ENCODE assay signal across 9 cellular contexts in the genomic region with DNA sequence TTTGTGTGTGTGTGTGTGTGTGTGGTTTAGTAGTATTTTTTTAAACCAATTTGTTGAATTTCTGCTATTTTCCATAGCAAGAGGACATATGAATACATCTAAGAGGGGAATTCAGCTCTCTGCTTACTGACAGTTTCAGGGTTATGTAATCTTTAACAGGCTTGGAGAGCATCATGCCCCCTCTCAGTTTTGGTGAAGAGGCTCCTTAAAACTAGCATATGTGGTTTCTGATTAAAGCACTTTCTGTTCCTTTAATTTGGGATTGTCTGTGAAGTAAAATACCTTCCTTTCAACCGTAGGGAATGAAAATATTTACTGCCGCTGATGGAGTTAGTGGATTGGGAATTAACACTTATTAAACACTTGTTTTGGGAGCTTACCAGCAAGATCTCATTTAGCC. TPM values are rescaled to one million over a fixed set of nuclear protein-coding genes. Genes with fewer than 3 reads are reported as not detected.
DNase-seq lines count a peak whose midpoint lies in the region; ATAC-seq and TF ChIP-seq lines count a peak whose summit lies in the region.
"Had no signal": no experiment of that assay in that cellular context is flagged by ENCODE, and none has a peak within 500 bp of the region (broad histone marks: within the 10 kb centered on the region; RNA-seq: fewer than 3 reads in every experiment).

No MANE protein-coding gene starts in this region.

- H4K20me1 ChIP-seq in SU-DHL-6 (ENCODE audit: low read depth, low read length): no peaks in the 10 kb centered on the region
- H4K20me1 ChIP-seq in MM.1S (ENCODE audit: insufficient read depth, low read length): peaks cover 4% of the 10 kb centered on the region

- H2AFZ ChIP-seq in SU-DHL-6 (ENCODE audit: low read depth, low read length, severe bottlenecking): no peak overlapping the region
- no peak overlapping the region for H2AFZ ChIP-seq in MM.1S (ENCODE audit: low read length)

- H3K27ac Mint-ChIP-seq in CD14-positive monocyte (peak overlapping the region; percentile 92 to 98 (median 97)), memory B cell (peak overlapping the region; percentile 96)

- peaks cover 61% of the 10 kb centered on the region for H3K4me1 Mint-ChIP-seq in CD14-positive monocyte
- peaks cover 66% of the 10 kb centered on the region for H3K4me1 Mint-ChIP-seq in memory B cell

- H3K36me3 ChIP-seq in SU-DHL-6 (ENCODE audit: low read length) (peaks cover 8% of the 10 kb centered on the region; the same call in 1 of the 2 replicates), MM.1S (replicated peaks; ENCODE audit: insufficient read depth, low read length) (no peaks in the 10 kb centered on the region)

- H3K4me1 ChIP-seq in MM.1S (ENCODE audit: low read length): peaks cover 43% of the 10 kb centered on the region

- H3K4me3 ChIP-seq in SU-DHL-6 (ENCODE audit: insufficient read depth, low read length, poor library complexity, severe bottlenecking): peak overlapping the region; percentile 80
- no peak overlapping the region for H3K4me3 ChIP-seq in MM.1S (ENCODE audit: low read length)

- intact Hi-C loops in CD14-positive monocyte (cut with micrococcal nuclease): loop anchor here in 1 of 2 donors (5.0 kb wide), 1 partner anchor 112 kb away; no protein-coding TSS in a partner anchor

- peak overlapping the region; percentile 90 for H3K27ac ChIP-seq in SU-DHL-6 (ENCODE audit: low read depth, low read length)
- H3K27ac ChIP-seq in MM.1S (ENCODE audit: low read length): no peak overlapping the region

- H3F3A ChIP-seq in SU-DHL-6 (ENCODE audit: insufficient read depth) (peaks cover 49% of the 10 kb centered on the region), MM.1S (ENCODE audit: insufficient read depth, low read length) (peaks cover 31% of the 10 kb centered on the region)

- H3K9me3 Mint-ChIP-seq in CD14-positive monocyte (no peaks in the 10 kb centered on the region), memory B cell (no peaks in the 10 kb centered on the region)
- H3K9me3 Mint-ChIP-seq: brain had no signal

- H3K36me3 Mint-ChIP-seq in CD14-positive monocyte (peaks cover 9 to 19% of the 10 kb centered on the region in 2 donors), memory B cell (peaks cover 5% of the 10 kb centered on the region)

- H3K9ac ChIP-seq in SU-DHL-6 (ENCODE audit: low read length) (peak overlapping the region; percentile 72), MM.1S (ENCODE audit: low read length) (no peak overlapping the region)

- H3K9me2 ChIP-seq in SU-DHL-6 (replicated peaks; ENCODE audit: insufficient read depth, low read length) (no peaks in the 10 kb centered on the region), MM.1S (replicated peaks; ENCODE audit: insufficient read depth, low read length) (no peaks in the 10 kb centered on the region)

- H3K27me3 Mint-ChIP-seq in CD14-positive monocyte (ENCODE audit: low read depth in 3 of 3): peaks cover 0 to 7% (median 5%) of the 10 kb centered on the region in 3 donors
- no peaks in the 10 kb centered on the region for H3K27me3 Mint-ChIP-seq in memory B cell

- ATAC-seq in GM18907 (IDR thresholded peaks at IDR 0.05; ENCODE audit: unreplicated experiment): peak; percentile 20
- peak; percentile 19 for ATAC-seq in memory B cell (ENCODE audit: low read depth)
- ATAC-seq in HG03354 (IDR thresholded peaks at IDR 0.05; ENCODE audit: poor library complexity, severe bottlenecking, unreplicated experiment): no peak
- no peak for ATAC-seq in HG02642 (IDR thresholded peaks at IDR 0.05; ENCODE audit: poor library complexity, unreplicated experiment)

- H3K4me2 ChIP-seq in SU-DHL-6 (ENCODE audit: low read depth, low read length, poor library complexity, severe bottlenecking): peak overlapping the region; percentile 94
- no peak overlapping the region for H3K4me2 ChIP-seq in MM.1S (ENCODE audit: low read depth, low read length)

- TF ChIP-seq CTCF in CD14-positive monocyte (IDR thresholded peaks at IDR 0.05): no peak
- TF ChIP-seq CTCF in SU-DHL-6 (IDR thresholded peaks at IDR 0.05; ENCODE audit: insufficient read depth, low read length, poor library complexity, severe bottlenecking): no peak
- TF ChIP-seq CTCF in MM.1S (IDR thresholded peaks at IDR 0.05; ENCODE audit: low read length): no peak

- H3K79me2 ChIP-seq in SU-DHL-6 (ENCODE audit: insufficient read depth, low read length) (peaks cover 67% of the 10 kb centered on the region), MM.1S (ENCODE audit: low read length) (peaks cover 26% of the 10 kb centered on the region)

- H3K27me3 ChIP-seq in SU-DHL-6 (ENCODE audit: low read length) (no peaks in the 10 kb centered on the region), MM.1S (replicated peaks; ENCODE audit: insufficient read depth, low read length) (no peaks in the 10 kb centered on the region)

- H3K4me3 Mint-ChIP-seq in CD14-positive monocyte (peak overlapping the region in 1 of 2 donors; percentile 94), memory B cell (peak overlapping the region; percentile 87)

- DNase-seq in CD14-positive monocyte (ENCODE audit: low spot score): no peak
- no peak for DNase-seq in memory B cell (ENCODE audit: low spot score in 2 of 2)
- no peak for DNase-seq in activated CD4-positive, CD25-positive, alpha-beta regulatory T cell treated with anti-CD3 and anti-CD28 coated beads, Interleukin-2, amount 50 U/mL, for 72 hours
- DNase-seq in MM.1S: no peak

- H3K9me3 ChIP-seq in SU-DHL-6 (ENCODE audit: insufficient read depth, low read length) (no peaks in the 10 kb centered on the region), MM.1S (replicated peaks; ENCODE audit: insufficient read depth, low read length) (no peaks in the 10 kb centered on the region)

RNA-seq across cellular contexts. Expression of a gene that starts 19.4 kb away (rescaled TPM):
- polyA plus RNA-seq in CD14-positive monocyte: 10 to 100 TPM; 71.0 to 84.9 TPM

RNA-seq across cellular contexts. Expression of a gene that starts 50.9 kb away (rescaled TPM):
- polyA plus RNA-seq in CD14-positive monocyte: 10 to 100 TPM; 19.8 to 35.8 TPM

Comparison
In these comparisons a context has a peak if more than half of its experiments do, and no peak if none do; other contexts are left out.
1. ATAC-seq: peak in GM18907 (single experiment) and memory B cell (single experiment); none in HG03354 (single experiment) and HG02642 (single experiment).